In genomic region chr3:149653564-149653963, GRCh38 we compare ENCODE assay signal across 1 cellular context.
TF ChIP-seq lines count a peak whose summit lies in the region.

No MANE protein-coding gene starts in this region.

TF ChIP-seq in A549, 52 proteins besides CTCF, POLR2A, EP300 and RAD21 (continued from another document):
- no peak for TF ChIP-seq HMGXB4 (CRISPR knock-in tag; IDR thresholded peaks at IDR 0.05; ENCODE audit: borderline replicate concordance)
- TF ChIP-seq ESRRA (IDR thresholded peaks at IDR 0.05; ENCODE audit: borderline replicate concordance, low read length): no peak
- TF ChIP-seq RARB (CRISPR knock-in tag; IDR thresholded peaks at IDR 0.05): no peak
- TF ChIP-seq TP53 (CRISPR knock-in tag; IDR thresholded peaks at IDR 0.05): no peak
